23 cellular contexts compared by ENCODE assay signal in genomic region chr11:96752221-96752620, GRCh38.
"Had no signal": no experiment of that assay in that cellular context is flagged by ENCODE, and none has a peak within 500 bp of the region (broad histone marks: within the 10 kb centered on the region; RNA-seq: fewer than 3 reads in every experiment).

No MANE protein-coding gene starts in this region.

- DNase-seq: Kasumi-1, MM.1S, NCI-H1092 treated with DMSO at 0.1 percent for 48 hours, NCI-H1436, NCI-H187, NCI-H2029, NCI-H2081 treated with DMSO at 0.1 percent for 48 hours, NCI-H2171, NCI-H226, NCI-H446, NCI-H510A, NCI-H524 treated with DMSO at 0.1 percent for 48 hours, NCI-H69, NCI-H774, OCI-M1, PC-9, Peyer's patch, RPMI8226, SHP77, SK-N-SH, SW 1271 had no signal

- H3K27me3 Mint-ChIP-seq: IgD-negative memory B cell had no signal

- H3K4me3 ChIP-seq: K562, PC-9, Peyer's patch had no signal

- H3K9me3 ChIP-seq: Peyer's patch, SK-N-SH had no signal

- ATAC-seq: K562 had no signal

- H3K4me1 Mint-ChIP-seq: IgD-negative memory B cell had no signal

- H3K36me3 Mint-ChIP-seq: IgD-negative memory B cell had no signal

- H3K36me3 ChIP-seq: Peyer's patch had no signal

- H3K4me3 Mint-ChIP-seq: IgD-negative memory B cell had no signal

- H3K4me1 ChIP-seq: Peyer's patch had no signal
